In genomic region chr12:87836190-87836589, GRCh38 we compare ENCODE assay signal across 21 cellular contexts.
"Had no signal": no experiment of that assay in that cellular context is flagged by ENCODE, and none has a peak within 500 bp of the region (broad histone marks: within the 10 kb centered on the region; RNA-seq: fewer than 3 reads in every experiment).

No MANE protein-coding gene starts in this region.

- H3K9me3 Mint-ChIP-seq: stimulated activated memory B cell treated with anti-CD40 and anti-IgM and Interleukin-4, amounts not matched to agents 10 μg/mL and 1 μg/mL and 100 μg/mL, for 72 hours; stimulated activated naive CD8-positive, alpha-beta T cell treated with anti-CD3 and anti-CD28 coated beads, Interleukin-15, Interleukin-2, amounts not matched to agents 100 ng/mL and 50 ng/mL, for 24 hours had no signal

- H3K27ac Mint-ChIP-seq: naive thymus-derived CD4-positive, alpha-beta T cell; nephron progenitor cell; stimulated activated memory B cell treated with anti-CD40 and anti-IgM and Interleukin-4, amounts not matched to agents 10 μg/mL and 1 μg/mL and 100 μg/mL, for 72 hours; stimulated activated naive CD8-positive, alpha-beta T cell treated with anti-CD3 and anti-CD28 coated beads, Interleukin-15, Interleukin-2, amounts not matched to agents 100 ng/mL and 50 ng/mL, for 24 hours had no signal

- H3K9me3 ChIP-seq: neutrophil, psoas muscle, right lobe of liver, spleen, tibial artery, upper lobe of left lung, uterus had no signal

- H3K4me1 ChIP-seq: heart left ventricle, psoas muscle, right lobe of liver, spleen, upper lobe of left lung, uterus had no signal

- H3K27me3 Mint-ChIP-seq: stimulated activated naive CD8-positive, alpha-beta T cell treated with anti-CD3 and anti-CD28 coated beads, Interleukin-15, Interleukin-2, amounts not matched to agents 100 ng/mL and 50 ng/mL, for 24 hours had no signal

- H3K4me3 Mint-ChIP-seq: naive thymus-derived CD4-positive, alpha-beta T cell; nephron progenitor cell; stimulated activated memory B cell treated with anti-CD40 and anti-IgM and Interleukin-4, amounts not matched to agents 10 μg/mL and 1 μg/mL and 100 μg/mL, for 72 hours; stimulated activated naive CD8-positive, alpha-beta T cell treated with anti-CD3 and anti-CD28 coated beads, Interleukin-15, Interleukin-2, amounts not matched to agents 100 ng/mL and 50 ng/mL, for 24 hours had no signal

- DNase-seq: dorsolateral prefrontal cortex; effector CD8-positive, alpha-beta T cell; heart left ventricle; hippocampal formation; kidney glomerular epithelial cell; mammary epithelial cell; naive thymus-derived CD4-positive, alpha-beta T cell; nephron progenitor cell; psoas muscle; retina; right lobe of liver; spleen; stimulated activated CD4-positive, alpha-beta T cell treated with anti-CD3 and anti-CD28 coated beads, Interleukin-15, amount 100 ng/mL, for 24 hours; stimulated activated CD4-positive, alpha-beta T cell treated with anti-CD3 and anti-CD28 coated beads, Interleukin-1b, Interleukin-23, amount 100 ng/mL, for 48 hours; stimulated activated CD4-positive, alpha-beta T cell treated with anti-CD3 and anti-CD28 coated beads, Interleukin-4, amount 100 ng/mL, for 24 hours; tibial artery; upper lobe of left lung; uterus had no signal

- H3K27ac ChIP-seq: dorsolateral prefrontal cortex, heart left ventricle, neutrophil, psoas muscle, right lobe of liver, spleen, tibial artery, upper lobe of left lung, uterus had no signal

- H3K36me3 Mint-ChIP-seq: naive thymus-derived CD4-positive, alpha-beta T cell; stimulated activated memory B cell treated with anti-CD40 and anti-IgM and Interleukin-4, amounts not matched to agents 10 μg/mL and 1 μg/mL and 100 μg/mL, for 72 hours had no signal

- H3K27me3 ChIP-seq: dorsolateral prefrontal cortex, heart left ventricle, neutrophil, right lobe of liver, spleen, tibial artery, upper lobe of left lung, uterus had no signal

- H3K36me3 ChIP-seq: heart left ventricle, neutrophil, right lobe of liver, spleen, tibial artery, upper lobe of left lung, uterus had no signal

- H3K4me1 Mint-ChIP-seq: naive thymus-derived CD4-positive, alpha-beta T cell; stimulated activated memory B cell treated with anti-CD40 and anti-IgM and Interleukin-4, amounts not matched to agents 10 μg/mL and 1 μg/mL and 100 μg/mL, for 72 hours had no signal

- H3K4me3 ChIP-seq: dorsolateral prefrontal cortex, heart left ventricle, psoas muscle, right lobe of liver, spleen, tibial artery, upper lobe of left lung, uterus had no signal

- ATAC-seq: heart left ventricle; naive thymus-derived CD4-positive, alpha-beta T cell; psoas muscle; right lobe of liver; stimulated activated memory B cell treated with anti-CD40 and anti-IgM and Interleukin-4, amounts not matched to agents 10 μg/mL and 1 μg/mL and 100 μg/mL, for 72 hours had no signal
